15 cellular contexts compared by ENCODE assay signal in the genomic region with DNA sequence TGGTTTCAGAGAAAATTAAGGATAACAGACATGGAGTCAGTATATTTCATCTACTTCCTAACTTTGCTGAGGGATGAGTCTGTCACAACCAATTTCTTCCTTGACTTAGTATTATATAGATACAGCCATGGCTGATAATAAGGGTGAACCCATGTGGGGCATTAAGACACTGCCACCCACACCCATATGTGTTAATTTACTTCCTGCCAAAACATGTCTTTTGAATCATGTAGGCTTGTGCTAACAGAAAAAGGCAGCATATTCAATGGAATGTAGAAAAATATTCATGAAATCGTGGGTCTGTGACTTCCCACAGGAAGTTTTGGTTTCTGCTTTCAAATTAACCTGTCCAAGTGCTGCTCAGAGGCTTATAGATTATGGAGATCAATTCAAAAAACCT.
DNase-seq lines count a peak whose midpoint lies in the region; ATAC-seq and TF ChIP-seq lines count a peak whose summit lies in the region.
"Had no signal": no experiment of that assay in that cellular context is flagged by ENCODE, and none has a peak within 500 bp of the region (broad histone marks: within the 10 kb centered on the region; RNA-seq: fewer than 3 reads in every experiment).

No MANE protein-coding gene starts in this region.

- H2BK20ac ChIP-seq in IMR-90 (ENCODE audit: low read depth, low read length), result no peak overlapping the region

- TF ChIP-seq RAD21 in IMR-90 (IDR thresholded peaks at IDR 0.05; ENCODE audit: low read length), result no peak

- H4K91ac ChIP-seq in IMR-90 (ENCODE audit: insufficient read depth, low read depth, low read length), result no peak overlapping the region

- H3K4me3 ChIP-seq in IMR-90 (ENCODE audit: insufficient read depth, low read depth, low read length) (no peak overlapping the region), adipocyte (ENCODE audit: low read length) (no peak overlapping the region), smooth muscle cell (no peak overlapping the region)
- H3K4me3 ChIP-seq: GM12878, GM23248 had no signal

- H3K4ac ChIP-seq in IMR-90 (ENCODE audit: low read depth, low read length), result no peak overlapping the region

- H3K9me1 ChIP-seq in IMR-90 (ENCODE audit: insufficient read depth, low read length), result no peaks in the 10 kb centered on the region

- no peak for TF ChIP-seq POLR2A in IMR-90 (IDR thresholded peaks at IDR 0.05; ENCODE audit: low read depth, low read length)

- H3K36me3 ChIP-seq in IMR-90 (ENCODE audit: control insufficient read depth, insufficient read depth, low read length) (no peaks in the 10 kb centered on the region), adipocyte (ENCODE audit: control insufficient read depth, insufficient read depth, low read length, severe bottlenecking) (no peaks in the 10 kb centered on the region), smooth muscle cell (ENCODE audit: low read depth) (no peaks in the 10 kb centered on the region)
- H3K36me3 ChIP-seq: BE2C had no signal

- H2AFZ ChIP-seq in IMR-90 (replicated peaks; ENCODE audit: low read length, poor library complexity) (no peak overlapping the region), smooth muscle cell (ENCODE audit: low read depth) (peak overlapping the region; percentile 91)

- peak overlapping the region; percentile 41; the same call in 1 of the 2 replicates for H3K18ac ChIP-seq in IMR-90 (ENCODE audit: low read depth, low read length)

- no peak overlapping the region for H2BK15ac ChIP-seq in IMR-90 (ENCODE audit: low read depth, low read length)

- POLR2A ChIA-PET in IMR-90 (lab: Charles Lee; ENCODE audit: unreplicated experiment), result no interaction called here

- no peak overlapping the region for H3K23ac ChIP-seq in IMR-90 (ENCODE audit: low read depth, low read length)

- H4K8ac ChIP-seq in IMR-90 (ENCODE audit: low read depth in 2 of 2, low read length in 2 of 2), result no peak overlapping the region

- TF ChIP-seq CTCF in IMR-90 (conservative IDR thresholded peaks at IDR 0.05; ENCODE audit: low read depth, low read length), result no peak
- TF ChIP-seq CTCF in smooth muscle cell (IDR thresholded peaks at IDR 0.05; ENCODE audit: borderline replicate concordance, insufficient read depth, poor library complexity, severe bottlenecking), result no peak

- H3K4me2 ChIP-seq in IMR-90 (ENCODE audit: low read depth, low read length), result no peak overlapping the region
- peak overlapping the region; percentile 51 for H3K4me2 ChIP-seq in smooth muscle cell

- H3K79me1 ChIP-seq in IMR-90 (ENCODE audit: low read depth in 1 of 2, low read length in 2 of 2), result no peaks in the 10 kb centered on the region

- H3K27ac ChIP-seq in IMR-90 (ENCODE audit: insufficient read depth, low read length) (no peak overlapping the region), smooth muscle cell (ENCODE audit: low read depth) (peak overlapping the region; percentile 46)
- H3K27ac ChIP-seq: C4-2B, GM23248 had no signal

- peak; percentile 21; the same call in 1 of the 2 replicates for ATAC-seq in IMR-90 (ENCODE audit: low read depth)
- ATAC-seq in esophagus mucosa, result peak; percentile 51
- ATAC-seq in GM18498 (IDR thresholded peaks at IDR 0.05; ENCODE audit: unreplicated experiment), result no peak
- ATAC-seq in Right ventricle myocardium inferior, result no peak
- ATAC-seq: GM12878 had no signal

- CTCF ChIA-PET in IMR-90 (lab: Yijun Ruan, JAX), result no interaction called here

- H2BK5ac ChIP-seq in IMR-90 (ENCODE audit: low read depth, low read length, poor library complexity, severe bottlenecking), result no peak overlapping the region

- H3K4me1 ChIP-seq in IMR-90 (ENCODE audit: control insufficient read depth, insufficient read depth, low read length), result no peaks in the 10 kb centered on the region
- no peaks in the 10 kb centered on the region for H3K4me1 ChIP-seq in adipocyte (ENCODE audit: control insufficient read depth, insufficient read depth, low read length)
- H3K4me1 ChIP-seq in smooth muscle cell (ENCODE audit: low read depth), result peaks cover 6% of the 10 kb centered on the region
- H3K4me1 ChIP-seq: BE2C had no signal

- intact Hi-C loops in IMR-90 (cut with micrococcal nuclease) (no loop called here), Right ventricle myocardium inferior (cut with DNase I) (no loop called here)

- in situ Hi-C loops in IMR-90 (cut with MboI; ENCODE audit: low sequenced_read_pairs), result no loop called here

- no peak overlapping the region for H3K9ac ChIP-seq in IMR-90 (ENCODE audit: low read depth, low read length)
- H3K9ac ChIP-seq in adipocyte (ENCODE audit: low read length), result no peak overlapping the region
- no peak overlapping the region for H3K9ac ChIP-seq in smooth muscle cell (ENCODE audit: low read depth)
- H3K9ac ChIP-seq: GM23248 had no signal

- no peaks in the 10 kb centered on the region for H4K20me1 ChIP-seq in IMR-90 (ENCODE audit: insufficient read depth, low read length)
- no peaks in the 10 kb centered on the region for H4K20me1 ChIP-seq in smooth muscle cell (ENCODE audit: low read depth)

- no peak overlapping the region for H2AK9ac ChIP-seq in IMR-90 (replicated peaks; ENCODE audit: low read depth, low read length, poor library complexity)

- DNase-seq in IMR-90 (no peak), adipocyte (ENCODE audit: low read depth) (peak; percentile 27), smooth muscle cell (lab: John Stamatoyannopoulos, UW; ENCODE audit: unreplicated experiment) (no peak), Right ventricle myocardium inferior (ENCODE audit: missing footprints) (no peak), GOT3 (lab: John Stamatoyannopoulos, UW) (no peak)
- DNase-seq: ACHN; BE2C; CD4-positive, alpha-beta memory T cell; DMS79; GM23248; H7 had no signal

- no peak overlapping the region for H3K14ac ChIP-seq in IMR-90 (replicated peaks; ENCODE audit: low read depth, low read length)

- BruUV-seq in IMR-90 (replicated peaks; lab: Mats Ljungman, UMichigan), result no TSS peak

- WGBS in IMR-90 (ENCODE audit: extremely low coverage in 2 of 2, insufficient read length in 1 of 2), 2 experiments, result no CpG with 5 or more reads among the region's 1 CpG
- 35% methylated on average over 1 of the region's 1 CpG for WGBS in smooth muscle cell (ENCODE audit: low lambda C conversion rate)

- peaks cover 5% of the 10 kb centered on the region for H3F3A ChIP-seq in smooth muscle cell (ENCODE audit: low read depth)

- no peak overlapping the region for H2BK120ac ChIP-seq in IMR-90 (ENCODE audit: low read depth, low read length)

- dilution Hi-C loops in IMR-90 (cut with HindIII; ENCODE audit: low sequenced_read_pairs, unreplicated experiment), result no loop called here

- no peaks in the 10 kb centered on the region for H3K79me2 ChIP-seq in smooth muscle cell (ENCODE audit: low read depth)

- no peak overlapping the region for H3K56ac ChIP-seq in IMR-90 (ENCODE audit: extremely low read depth, insufficient read depth, low read length)

- no peak overlapping the region for H4K5ac ChIP-seq in IMR-90 (ENCODE audit: low read depth, low read length)

- no peak overlapping the region for H2AK5ac ChIP-seq in IMR-90 (ENCODE audit: low read depth, low read length)

- H3K27me3 ChIP-seq in IMR-90 (ENCODE audit: control insufficient read depth, insufficient read depth, low read length), result no peaks in the 10 kb centered on the region
- H3K27me3 ChIP-seq in adipocyte (replicated peaks; ENCODE audit: control insufficient read depth, insufficient read depth, low read length), result no peaks in the 10 kb centered on the region
- H3K27me3 ChIP-seq in smooth muscle cell (ENCODE audit: low read depth), result no peaks in the 10 kb centered on the region
- H3K27me3 ChIP-seq: BE2C had no signal

- H3K9me3 ChIP-seq in IMR-90 (ENCODE audit: control insufficient read depth, insufficient read depth, low read length) (no peaks in the 10 kb centered on the region), adipocyte (ENCODE audit: control insufficient read depth, low read length) (no peaks in the 10 kb centered on the region), smooth muscle cell (replicated peaks; ENCODE audit: low read depth) (no peaks in the 10 kb centered on the region)
- H3K9me3 ChIP-seq: BE2C had no signal

TF ChIP-seq in IMR-90, 13 proteins besides CTCF, POLR2A, EP300 and RAD21:
- TF ChIP-seq, protein P1, sequence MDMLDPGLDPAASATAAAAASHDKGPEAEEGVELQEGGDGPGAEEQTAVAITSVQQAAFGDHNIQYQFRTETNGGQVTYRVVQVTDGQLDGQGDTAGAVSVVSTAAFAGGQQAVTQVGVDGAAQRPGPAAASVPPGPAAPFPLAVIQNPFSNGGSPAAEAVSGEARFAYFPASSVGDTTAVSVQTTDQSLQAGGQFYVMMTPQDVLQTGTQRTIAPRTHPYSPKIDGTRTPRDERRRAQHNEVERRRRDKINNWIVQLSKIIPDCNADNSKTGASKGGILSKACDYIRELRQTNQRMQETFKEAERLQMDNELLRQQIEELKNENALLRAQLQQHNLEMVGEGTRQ (IDR thresholded peaks at IDR 0.05; ENCODE audit: low read depth, low read length), result no peak
- TF ChIP-seq NFE2L2 (IDR thresholded peaks at IDR 0.05; ENCODE audit: low read depth, low read length), result no peak
- no peak for TF ChIP-seq CEBPB (IDR thresholded peaks at IDR 0.05; ENCODE audit: low read depth, low read length)
- TF ChIP-seq, protein P2, sequence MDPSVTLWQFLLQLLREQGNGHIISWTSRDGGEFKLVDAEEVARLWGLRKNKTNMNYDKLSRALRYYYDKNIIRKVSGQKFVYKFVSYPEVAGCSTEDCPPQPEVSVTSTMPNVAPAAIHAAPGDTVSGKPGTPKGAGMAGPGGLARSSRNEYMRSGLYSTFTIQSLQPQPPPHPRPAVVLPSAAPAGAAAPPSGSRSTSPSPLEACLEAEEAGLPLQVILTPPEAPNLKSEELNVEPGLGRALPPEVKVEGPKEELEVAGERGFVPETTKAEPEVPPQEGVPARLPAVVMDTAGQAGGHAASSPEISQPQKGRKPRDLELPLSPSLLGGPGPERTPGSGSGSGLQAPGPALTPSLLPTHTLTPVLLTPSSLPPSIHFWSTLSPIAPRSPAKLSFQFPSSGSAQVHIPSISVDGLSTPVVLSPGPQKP (IDR thresholded peaks at IDR 0.05; ENCODE audit: borderline replicate concordance, low read depth, low read length), result no peak
- no peak for TF ChIP-seq BHLHE40 (IDR thresholded peaks at IDR 0.05; ENCODE audit: low read depth, low read length)
- TF ChIP-seq MAFK (IDR thresholded peaks at IDR 0.05; ENCODE audit: low read depth, low read length), result no peak
- no peak for TF ChIP-seq MXI1 (IDR thresholded peaks at IDR 0.05; ENCODE audit: borderline replicate concordance, low read depth, low read length)
- no peak for TF ChIP-seq FOS (IDR thresholded peaks at IDR 0.05; ENCODE audit: low read depth, low read length)
- TF ChIP-seq SMC3 (IDR thresholded peaks at IDR 0.05; ENCODE audit: low read depth, low read length), result no peak
- no peak for TF ChIP-seq CHD1 (IDR thresholded peaks at IDR 0.05; ENCODE audit: low read depth, low read length)
- TF ChIP-seq RCOR1 (IDR thresholded peaks at IDR 0.05; ENCODE audit: insufficient replicate concordance, low read length), result no peak
- no peak for TF ChIP-seq MAZ (IDR thresholded peaks at IDR 0.05; ENCODE audit: borderline replicate concordance, low read depth, low read length)
- TF ChIP-seq RFX5 (IDR thresholded peaks at IDR 0.05; ENCODE audit: low read depth, low read length), result no peak

Comparison
In these comparisons a context has a peak if more than half of its experiments do, and no peak if none do; other contexts are left out.
1. ATAC-seq: peak in IMR-90 (single experiment) and esophagus mucosa (single experiment); none in GM18498 (single experiment) and Right ventricle myocardium inferior (single experiment).